In genomic region chr6:65642776-65643175, GRCh38 we compare ENCODE assay signal across 23 cellular contexts.
DNase-seq lines count a peak whose midpoint lies in the region; TF ChIP-seq lines count a peak whose summit lies in the region.
"Had no signal": no experiment of that assay in that cellular context is flagged by ENCODE, and none has a peak within 500 bp of the region (broad histone marks: within the 10 kb centered on the region; RNA-seq: fewer than 3 reads in every experiment).

No MANE protein-coding gene starts in this region.

- H3K9me2 ChIP-seq in GM23248 (ENCODE audit: insufficient read depth), result no peaks in the 10 kb centered on the region

- no peak overlapping the region for H3K4me2 ChIP-seq in mesenchymal stem cell (ENCODE audit: low read length, poor library complexity, severe bottlenecking)
- no peak overlapping the region for H3K4me2 ChIP-seq in neuronal stem cell (ENCODE audit: insufficient read depth, low read length, poor library complexity, severe bottlenecking)
- no peak overlapping the region for H3K4me2 ChIP-seq in GM23248 (ENCODE audit: unreplicated experiment)
- H3K4me2 ChIP-seq: BLaER1 had no signal

- H3K9me3 ChIP-seq in endodermal cell (ENCODE audit: control insufficient read depth, low read length), result peaks cover 12% of the 10 kb centered on the region
- peaks cover 4% of the 10 kb centered on the region for H3K9me3 ChIP-seq in mesenchymal stem cell (ENCODE audit: control insufficient read depth, low read length)
- H3K9me3 ChIP-seq in neuronal stem cell (replicated peaks in 1 of 2; ENCODE audit: control insufficient read depth in 2 of 2, insufficient read depth in 1 of 2, low read depth in 1 of 2, low read length in 2 of 2), result peaks cover 2 to 12% of the 10 kb centered on the region in 2 donors
- no peaks in the 10 kb centered on the region for H3K9me3 ChIP-seq in GM23248 (ENCODE audit: low read depth)
- H3K9me3 ChIP-seq: BE2C, BLaER1 had no signal

- H3K27ac ChIP-seq in endodermal cell (ENCODE audit: low read depth, low read length), result no peak overlapping the region
- H3K27ac ChIP-seq in mesenchymal stem cell (ENCODE audit: low read length, poor library complexity, severe bottlenecking), result no peak overlapping the region
- no peak overlapping the region for H3K27ac ChIP-seq in neuronal stem cell (replicated peaks; ENCODE audit: low read length)
- H3K27ac ChIP-seq in GM23248, result no peak overlapping the region
- H3K27ac ChIP-seq: BLaER1 had no signal

- H4K8ac ChIP-seq in mesenchymal stem cell (ENCODE audit: low read length) (peak overlapping the region; percentile 37), neuronal stem cell (ENCODE audit: low read depth, low read length) (no peak overlapping the region)

- no peaks in the 10 kb centered on the region for H3K79me2 ChIP-seq in GM23248 (ENCODE audit: insufficient read depth)

- no peak for DNase-seq in endodermal cell
- no peak for DNase-seq in mesenchymal stem cell
- DNase-seq in neuronal stem cell (ENCODE audit: low spot score), result no peak
- no peak for DNase-seq in GM23248
- no peak for DNase-seq in HuH-7 (ENCODE audit: low spot score)
- no peak for DNase-seq in glutamatergic neuron
- no peak for DNase-seq in EL
- DNase-seq: 8988T; ACHN; BE2C; C1 segment of cervical spinal cord; CD4-positive, CD25-positive, alpha-beta regulatory T cell; CD8-positive, alpha-beta memory T cell; COR-L47; DMS 273 treated with DMSO at 0.1 percent for 48 hours; DMS153; DMS53; DMS79; DND-41; GF-D8 had no signal

- H3K4me1 ChIP-seq in endodermal cell (ENCODE audit: control insufficient read depth, insufficient read depth, low read length) (no peaks in the 10 kb centered on the region), mesenchymal stem cell (ENCODE audit: control insufficient read depth, insufficient read depth, low read depth, low read length) (no peaks in the 10 kb centered on the region), neuronal stem cell (ENCODE audit: control insufficient read depth in 2 of 2, insufficient read depth in 1 of 2, low read depth in 1 of 2, low read length in 2 of 2) (peaks cover 0 to 2% of the 10 kb centered on the region in 2 donors), GM23248 (ENCODE audit: insufficient read depth) (no peaks in the 10 kb centered on the region)
- H3K4me1 ChIP-seq: BE2C had no signal

- H3K23ac ChIP-seq in mesenchymal stem cell (ENCODE audit: low read length in 2 of 2), result no peak overlapping the region
- no peak overlapping the region for H3K23ac ChIP-seq in neuronal stem cell (ENCODE audit: low read depth, low read length, poor library complexity)

- H3K4me1 Mint-ChIP-seq in endodermal cell (peaks cover 5% of the 10 kb centered on the region), glutamatergic neuron (ENCODE audit: low read depth, unreplicated experiment) (no peaks in the 10 kb centered on the region)
- H3K4me1 Mint-ChIP-seq: CD14-positive monocyte; CD4-positive, CD25-positive, alpha-beta regulatory T cell; CD8-positive, alpha-beta memory T cell had no signal

- H2AFZ ChIP-seq in mesenchymal stem cell (ENCODE audit: low read depth, low read length) (no peak overlapping the region), neuronal stem cell (ENCODE audit: low read length) (no peak overlapping the region), GM23248 (no peak overlapping the region)

- H2BK12ac ChIP-seq in mesenchymal stem cell (ENCODE audit: low read length in 2 of 2) (no peak overlapping the region), neuronal stem cell (ENCODE audit: low read length) (peak overlapping the region; percentile 22)

- no peak overlapping the region for H4K91ac ChIP-seq in mesenchymal stem cell (ENCODE audit: low read length)
- H4K91ac ChIP-seq in neuronal stem cell (ENCODE audit: low read depth, low read length, poor library complexity), result no peak overlapping the region

- H4K20me1 ChIP-seq in GM23248 (ENCODE audit: insufficient read depth), result no peaks in the 10 kb centered on the region
- H4K20me1 ChIP-seq: BLaER1 had no signal

- H3K79me1 ChIP-seq in mesenchymal stem cell (replicated peaks; ENCODE audit: low read length, poor library complexity, severe bottlenecking) (no peaks in the 10 kb centered on the region), neuronal stem cell (ENCODE audit: low read depth, low read length) (no peaks in the 10 kb centered on the region)

- TF ChIP-seq CTCF in endodermal cell (conservative IDR thresholded peaks at IDR 0.05), result no peak
- TF ChIP-seq CTCF in glutamatergic neuron (IDR thresholded peaks at IDR 0.05; ENCODE audit: partially characterized antibody, unreplicated experiment), result no peak

- H3K36me3 Mint-ChIP-seq in endodermal cell (ENCODE audit: low read depth), result no peaks in the 10 kb centered on the region
- H3K36me3 Mint-ChIP-seq in glutamatergic neuron (ENCODE audit: unreplicated experiment), result peaks cover 7% of the 10 kb centered on the region
- H3K36me3 Mint-ChIP-seq: CD14-positive monocyte; CD4-positive, alpha-beta memory T cell; CD4-positive, CD25-positive, alpha-beta regulatory T cell; CD8-positive, alpha-beta memory T cell had no signal

- H3K9ac ChIP-seq in endodermal cell (ENCODE audit: extremely low read depth, low read length, poor library complexity, severe bottlenecking) (no peak overlapping the region), mesenchymal stem cell (ENCODE audit: low read length) (no peak overlapping the region), neuronal stem cell (ENCODE audit: low read depth, low read length, poor library complexity) (peak overlapping the region; percentile 44), GM23248 (no peak overlapping the region)
- H3K9ac ChIP-seq: BLaER1 had no signal

- no peak overlapping the region for H3K14ac ChIP-seq in mesenchymal stem cell (ENCODE audit: low read length in 2 of 2)
- no peak overlapping the region for H3K14ac ChIP-seq in neuronal stem cell (ENCODE audit: low read length)

- no peak overlapping the region for H3K4ac ChIP-seq in mesenchymal stem cell (ENCODE audit: low read depth in 1 of 2, low read length in 2 of 2)
- H3K4ac ChIP-seq in neuronal stem cell (ENCODE audit: low read length), result no peak overlapping the region

- H3F3A ChIP-seq in GM23248 (ENCODE audit: insufficient read depth), result no peaks in the 10 kb centered on the region

- H3K9me3 Mint-ChIP-seq in endodermal cell (peaks cover 18% of the 10 kb centered on the region), glutamatergic neuron (ENCODE audit: unreplicated experiment) (no peaks in the 10 kb centered on the region)

- in situ Hi-C loops in GM23248 (cut with MboI), result no loop called here

- H3K27me3 ChIP-seq in endodermal cell (ENCODE audit: control insufficient read depth, insufficient read depth, low read length, poor library complexity, severe bottlenecking) (no peaks in the 10 kb centered on the region), mesenchymal stem cell (ENCODE audit: control insufficient read depth in 1 of 2, insufficient read depth in 1 of 2, low read length in 2 of 2) (no peaks in the 10 kb centered on the region), neuronal stem cell (ENCODE audit: control insufficient read depth in 3 of 3, insufficient read depth in 3 of 3, low read depth in 1 of 3, low read length in 3 of 3) (no peaks in the 10 kb centered on the region), GM23248 (replicated peaks; ENCODE audit: insufficient read depth) (no peaks in the 10 kb centered on the region)
- H3K27me3 ChIP-seq: BE2C, BLaER1 had no signal

- peak overlapping the region; percentile 15 for H2BK120ac ChIP-seq in mesenchymal stem cell (ENCODE audit: low read depth, low read length)
- H2BK120ac ChIP-seq in neuronal stem cell (ENCODE audit: low read depth, low read length), result no peak overlapping the region

- H3K27me3 Mint-ChIP-seq in endodermal cell (ENCODE audit: insufficient read depth), result no peaks in the 10 kb centered on the region
- H3K27me3 Mint-ChIP-seq in glutamatergic neuron (ENCODE audit: unreplicated experiment), result no peaks in the 10 kb centered on the region
- H3K27me3 Mint-ChIP-seq: CD4-positive, alpha-beta memory T cell; CD4-positive, CD25-positive, alpha-beta regulatory T cell; CD8-positive, alpha-beta memory T cell had no signal

- no peak overlapping the region for H3K4me3 ChIP-seq in endodermal cell (ENCODE audit: low read length)
- H3K4me3 ChIP-seq in mesenchymal stem cell (ENCODE audit: insufficient read depth in 1 of 2, low read depth in 1 of 2, low read length in 2 of 2), result no peak overlapping the region
- H3K4me3 ChIP-seq in neuronal stem cell (ENCODE audit: low read length in 2 of 2), result peak overlapping the region in 1 of 2 donors; percentile 46
- H3K4me3 ChIP-seq in GM23248, result no peak overlapping the region
- H3K4me3 ChIP-seq: BLaER1 had no signal

- no CpG with 5 or more reads among the region's 1 CpG for WGBS in endodermal cell (ENCODE audit: insufficient coverage in 1 of 2, insufficient read length in 1 of 2), 2 experiments
- no CpG with 5 or more reads among the region's 1 CpG for WGBS in mesenchymal stem cell
- WGBS in neuronal stem cell (ENCODE audit: extremely low coverage in 2 of 2, insufficient read length in 2 of 2, insufficient replicate concordance in 1 of 2), 2 donors, result no CpG with 5 or more reads among the region's 1 CpG
- 17 to 28% methylated on average over 1 of the region's 1 CpG for WGBS in GM23248 (ENCODE audit: low coverage in 1 of 2, low lambda C conversion rate in 2 of 2, missing lambda C conversion rate in 2 of 2), 2 experiments

- peak overlapping the region; percentile 75 for H3K27ac Mint-ChIP-seq in endodermal cell
- H3K27ac Mint-ChIP-seq in glutamatergic neuron (ENCODE audit: unreplicated experiment), result no peak overlapping the region
- H3K27ac Mint-ChIP-seq: CD14-positive monocyte; CD4-positive, alpha-beta memory T cell; CD4-positive, CD25-positive, alpha-beta regulatory T cell had no signal

- H2AK5ac ChIP-seq in mesenchymal stem cell (ENCODE audit: low read length, severe bottlenecking) (no peak overlapping the region), neuronal stem cell (ENCODE audit: low read depth, low read length) (no peak overlapping the region)

- H3K36me3 ChIP-seq in endodermal cell (ENCODE audit: control insufficient read depth, insufficient read depth, low read length), result no peaks in the 10 kb centered on the region
- no peaks in the 10 kb centered on the region for H3K36me3 ChIP-seq in mesenchymal stem cell (ENCODE audit: control insufficient read depth in 1 of 2, insufficient read depth in 2 of 2, low read depth in 1 of 2, low read length in 2 of 2)
- no peaks in the 10 kb centered on the region for H3K36me3 ChIP-seq in neuronal stem cell (replicated peaks in 1 of 2; ENCODE audit: control insufficient read depth in 2 of 2, insufficient read depth in 2 of 2, low read length in 2 of 2)
- no peaks in the 10 kb centered on the region for H3K36me3 ChIP-seq in GM23248 (ENCODE audit: low read depth)
- H3K36me3 ChIP-seq: BE2C, BLaER1 had no signal

- H3K18ac ChIP-seq in mesenchymal stem cell (ENCODE audit: low read depth in 1 of 2, low read length in 2 of 2) (no peak overlapping the region), neuronal stem cell (ENCODE audit: low read length) (peak overlapping the region; percentile 57)

- no peak overlapping the region for H2BK5ac ChIP-seq in mesenchymal stem cell (ENCODE audit: low read depth, low read length, poor library complexity, severe bottlenecking)
- H2BK5ac ChIP-seq in neuronal stem cell (ENCODE audit: low read length), result no peak overlapping the region

- H2BK15ac ChIP-seq in mesenchymal stem cell (ENCODE audit: low read depth, poor library complexity, severe bottlenecking), result no peak overlapping the region
- no peak overlapping the region for H2BK15ac ChIP-seq in neuronal stem cell (ENCODE audit: low read length)

- H3K4me3 Mint-ChIP-seq in endodermal cell (no peak overlapping the region), glutamatergic neuron (ENCODE audit: unreplicated experiment) (no peak overlapping the region)
- H3K4me3 Mint-ChIP-seq: CD14-positive monocyte; CD4-positive, alpha-beta memory T cell; CD4-positive, CD25-positive, alpha-beta regulatory T cell; CD8-positive, alpha-beta memory T cell had no signal
